Comparison of ENCODE assay signal across 29 cellular contexts in genomic region chr1:87648720-87649119, GRCh38.
"Had no signal": no experiment of that assay in that cellular context is flagged by ENCODE, and none has a peak within 500 bp of the region (broad histone marks: within the 10 kb centered on the region; RNA-seq: fewer than 3 reads in every experiment).

No MANE protein-coding gene starts in this region.

- FAIRE-seq: endometrium, endothelial cell of umbilical vein, frontal cortex had no signal

- H3K9me3 ChIP-seq: colonic mucosa, esophagus muscularis mucosa, esophagus squamous epithelium, gastrocnemius medialis, gastroesophageal sphincter, heart left ventricle, heart right ventricle had no signal

- H3K9me3 Mint-ChIP-seq: dendritic cell treated with granulocyte-macrophage colony-stimulating factor and Interleukin-4, amounts not matched to agents 40 ng/mL and 50 ng/mL, for 4 days; effector memory CD8-positive, alpha-beta T cell; endodermal cell had no signal

- H3K36me3 ChIP-seq: colonic mucosa, esophagus muscularis mucosa, esophagus squamous epithelium, gastrocnemius medialis, gastroesophageal sphincter, heart left ventricle, heart right ventricle had no signal

- H3K27ac Mint-ChIP-seq: dendritic cell treated with granulocyte-macrophage colony-stimulating factor and Interleukin-4, amounts not matched to agents 40 ng/mL and 50 ng/mL, for 4 days; effector memory CD8-positive, alpha-beta T cell; endodermal cell had no signal

- H3K79me2 ChIP-seq: hepatocyte had no signal

- DNase-seq: colonic mucosa; cortex of kidney; dermis blood vessel endothelial cell; dorsolateral prefrontal cortex; effector CD4-positive, alpha-beta T cell; effector CD8-positive, alpha-beta T cell; effector memory CD4-positive, alpha-beta T cell; effector memory CD8-positive, alpha-beta T cell; endodermal cell; erythroblast; esophagus squamous epithelium; foreskin fibroblast; foreskin keratinocyte; foreskin melanocyte; gastrocnemius medialis; glutamatergic neuron; head of caudate nucleus; heart left ventricle; heart right ventricle had no signal

- H3K4me2 ChIP-seq: hepatocyte had no signal

- H3K27me3 ChIP-seq: colonic mucosa, dorsolateral prefrontal cortex, esophagus muscularis mucosa, esophagus squamous epithelium, foreskin keratinocyte, gastrocnemius medialis, gastroesophageal sphincter, heart left ventricle, heart right ventricle, hepatocyte had no signal

- H2AFZ ChIP-seq: hepatocyte had no signal

- H3K4me3 Mint-ChIP-seq: dendritic cell treated with granulocyte-macrophage colony-stimulating factor and Interleukin-4, amounts not matched to agents 40 ng/mL and 50 ng/mL, for 4 days; effector memory CD8-positive, alpha-beta T cell; endodermal cell had no signal

- ATAC-seq: effector memory CD8-positive, alpha-beta T cell; esophagus mucosa; foreskin keratinocyte; gastrocnemius medialis; gastroesophageal sphincter; heart left ventricle; heart right ventricle had no signal

- H3K4me3 ChIP-seq: colonic mucosa, coronary artery, dorsolateral prefrontal cortex, esophagus muscularis mucosa, esophagus squamous epithelium, gastrocnemius medialis, gastroesophageal sphincter, heart left ventricle, heart right ventricle, hepatocyte had no signal

- H3K27me3 Mint-ChIP-seq: dendritic cell treated with granulocyte-macrophage colony-stimulating factor and Interleukin-4, amounts not matched to agents 40 ng/mL and 50 ng/mL, for 4 days had no signal

- H3K27ac ChIP-seq: colonic mucosa, coronary artery, dorsolateral prefrontal cortex, epithelial cell of prostate, esophagus muscularis mucosa, esophagus squamous epithelium, foreskin keratinocyte, gastrocnemius medialis, gastroesophageal sphincter, heart left ventricle, heart right ventricle, hepatocyte had no signal

- H3K4me1 ChIP-seq: colonic mucosa, foreskin keratinocyte, gastrocnemius medialis had no signal
